Comparison of ENCODE assay signal across 9 cellular contexts in genomic region chr7:76421097-76421496, GRCh38. TPM values are rescaled to one million over a fixed set of nuclear protein-coding genes. Genes with fewer than 3 reads are reported as not detected.
A peak's percentile ranks its signal among the peaks of the same experiment; 100 is the strongest.
DNase-seq lines count a peak whose midpoint lies in the region; ATAC-seq, FAIRE-seq and TF ChIP-seq lines count a peak whose summit lies in the region.
"Not testable (repeated sequence)": the region's sequence is repeated elsewhere in the genome, so short reads cannot be mapped to it uniquely, and the experiment has no call there.
"Had no signal": no experiment of that assay in that cellular context is flagged by ENCODE, and none has a peak within 500 bp of the region (broad histone marks: within the 10 kb centered on the region; RNA-seq: fewer than 3 reads in every experiment).

No MANE protein-coding gene starts in this region.

- H3K36me3 ChIP-seq in left lung; smooth muscle cell (ENCODE audit: low read depth): not testable (repeated sequence)

- not testable (repeated sequence) for H3K79me2 ChIP-seq in smooth muscle cell (ENCODE audit: low read depth)

- TF ChIP-seq CTCF in AG10803 (conservative IDR thresholded peaks at IDR 0.05; ENCODE audit: low read length); cardiac fibroblast (IDR thresholded peaks at IDR 0.05; ENCODE audit: low read depth, low read length); fibroblast of pulmonary artery (IDR thresholded peaks at IDR 0.05; ENCODE audit: low read length, missing control alignments); left lung (IDR thresholded peaks at IDR 0.05); smooth muscle cell (IDR thresholded peaks at IDR 0.05; ENCODE audit: borderline replicate concordance, insufficient read depth, poor library complexity, severe bottlenecking): not testable (repeated sequence)

- H3K4me3 ChIP-seq in AG10803 (ENCODE audit: low read length); cardiac fibroblast (replicated peaks in 1 of 2; ENCODE audit: low read depth in 2 of 2, low read length in 2 of 2); fibroblast of pulmonary artery (replicated peaks; ENCODE audit: low read depth, low read length); left lung; smooth muscle cell: not testable (repeated sequence)

- peak; percentile 47 for ATAC-seq in left lung

- H3K9me3 ChIP-seq in left lung; smooth muscle cell (replicated peaks; ENCODE audit: low read depth): not testable (repeated sequence)

- H3K27me3 ChIP-seq in left lung; smooth muscle cell (ENCODE audit: low read depth): not testable (repeated sequence)

- not testable (repeated sequence) for H3F3A ChIP-seq in smooth muscle cell (ENCODE audit: low read depth)

- H4K20me1 ChIP-seq in smooth muscle cell (ENCODE audit: low read depth): not testable (repeated sequence)

- not testable (repeated sequence) for H3K4me1 ChIP-seq in left lung; smooth muscle cell (ENCODE audit: low read depth)

- H3K27ac ChIP-seq in left lung (peak overlapping the region in 1 of 2 donors; percentile 18), smooth muscle cell (ENCODE audit: low read depth) (peak overlapping the region; percentile 85)

- H3K4me2 ChIP-seq in smooth muscle cell: not testable (repeated sequence)

- intact Hi-C loops in left lung (cut with DNase I): not testable (repeated sequence)

- TF ChIP-seq POLR2A in H54 (IDR thresholded peaks at IDR 0.05; ENCODE audit: low read depth, low read length): not testable (repeated sequence)

- H2AFZ ChIP-seq in smooth muscle cell (ENCODE audit: low read depth): not testable (repeated sequence)

- FAIRE-seq in H54 (lab: Jason Lieb, UNC): peak; percentile 64

- peak; percentile 99 for DNase-seq in AG10803 (ENCODE audit: low read depth)
- not testable (repeated sequence) for DNase-seq in H54 (ENCODE audit: insufficient read length, low spot score); smooth muscle cell (lab: John Stamatoyannopoulos, UW; ENCODE audit: unreplicated experiment)
- peak; percentile 9 for DNase-seq in MV-4-11 (lab: John Stamatoyannopoulos, UW)
- DNase-seq in T1000 (lab: John Stamatoyannopoulos, UW): peak; percentile 67
- DNase-seq in cardiac fibroblast (ENCODE audit: low read depth in 2 of 2): peak; percentile 90 to 99
- peak; percentile 94 for DNase-seq in fibroblast of pulmonary artery (ENCODE audit: low read depth)
- peak in 1 of 2 donors; percentile 35 for DNase-seq in left lung

- not testable (repeated sequence) for H3K9ac ChIP-seq in smooth muscle cell (ENCODE audit: low read depth)

- 23% methylated on average over 6 of the region's 6 CpGs for WGBS in smooth muscle cell (ENCODE audit: low lambda C conversion rate)

RNA-seq across cellular contexts. Expression of gene ZP3, which starts 3.7 kb away (rescaled TPM):
- total RNA-seq in left lung (1 to 10 TPM; 2.9 to 3.3 TPM), smooth muscle cell (1.3 TPM in 1 of 2 replicates, not detected in the other)
- polyA plus RNA-seq in smooth muscle cell: 1.6 TPM in 1 of 2 replicates, not detected in the other

RNA-seq across cellular contexts. Expression of gene SSC4D, which starts 11.6 kb away (rescaled TPM):
- 1 to 10 TPM in 1 of 2 donors, under 1 TPM in 1; 0.76 to 1.8 TPM for total RNA-seq in left lung
- total RNA-seq in smooth muscle cell: 2.3 and 3.7 TPM in 2 replicates
- polyA plus RNA-seq in smooth muscle cell: 2.2 and 7.1 TPM in 2 replicates
- total RNA-seq: T-helper 17 cell had no signal

RNA-seq across cellular contexts. Expression of gene DTX2, which starts 40.4 kb away (rescaled TPM):
- 10 to 100 TPM; 28.1 to 40.9 TPM for total RNA-seq in left lung
- 7.9 and 9.8 TPM in 2 replicates for total RNA-seq in smooth muscle cell
- polyA plus RNA-seq in smooth muscle cell: 12.5 and 20.7 TPM in 2 replicates
